Comparison of ENCODE assay signal across 1 cellular context in genomic region chr1:201625711-201626300, GRCh38.
TF ChIP-seq lines count a peak whose summit lies in the region.

No MANE protein-coding gene starts in this region.

TF ChIP-seq in K562, 482 proteins besides CTCF, POLR2A, EP300 and RAD21:
- TF ChIP-seq ZNF316 (IDR thresholded peaks at IDR 0.05) = 0 out of 2 replicates have a peak, but pooled peaks have one; percentile 55
- no peak for TF ChIP-seq BRD9 (IDR thresholded peaks at IDR 0.05; ENCODE audit: low read depth, partially characterized antibody)
- TF ChIP-seq ZNF12 (CRISPR knock-in tag; IDR thresholded peaks at IDR 0.05) = no peak
- peak; percentile 24; the same call in 1 of the 2 replicates for TF ChIP-seq DMBX1 (CRISPR knock-in tag; IDR thresholded peaks at IDR 0.05; ENCODE audit: borderline replicate concordance)
- TF ChIP-seq ERF (CRISPR knock-in tag; IDR thresholded peaks at IDR 0.05) = no peak
- 0 out of 4 replicates have a peak, but pooled peaks of 1 of the 2 experiments have one; percentile 11 for TF ChIP-seq MAZ (CRISPR knock-in tag; conservative IDR thresholded peaks at IDR 0.05 in 1 of 2, IDR thresholded peaks at IDR 0.05 in 1 of 2)
- TF ChIP-seq FOXA1 (IDR thresholded peaks at IDR 0.05; ENCODE audit: borderline replicate concordance) = no peak
- 0 out of 2 replicates have a peak, but pooled peaks have one; percentile 5 for TF ChIP-seq C11orf30 (IDR thresholded peaks at IDR 0.05; ENCODE audit: low read depth)
- 0 out of 2 replicates have a peak, but pooled peaks have one; percentile 4 for TF ChIP-seq MECOM (CRISPR knock-in tag; IDR thresholded peaks at IDR 0.05)
